Comparison of ENCODE assay signal across 25 cellular contexts in the genomic region with DNA sequence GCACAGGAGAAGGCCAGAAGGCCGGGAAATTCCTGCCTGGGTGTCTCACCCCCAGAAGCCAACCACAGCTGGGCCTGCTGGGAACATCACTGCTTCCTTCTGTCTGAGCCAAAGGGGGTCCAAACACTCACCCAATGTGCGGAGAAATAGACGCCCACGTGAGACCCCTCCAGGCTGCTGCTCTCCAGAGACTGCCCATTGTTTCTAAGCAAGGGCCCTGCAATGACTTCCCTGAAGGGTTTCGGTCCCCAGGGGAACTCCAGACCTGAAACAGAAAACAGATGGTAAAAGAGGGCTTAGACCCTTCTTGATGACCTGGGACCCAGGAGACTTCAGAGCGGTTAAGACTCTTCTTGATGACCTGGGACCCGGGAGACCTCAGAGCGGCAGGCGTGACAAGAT. TPM values are rescaled to one million over a fixed set of nuclear protein-coding genes. Genes with fewer than 3 reads are reported as not detected.
DNase-seq lines count a peak whose midpoint lies in the region; ATAC-seq and TF ChIP-seq lines count a peak whose summit lies in the region.
"Had no signal": no experiment of that assay in that cellular context is flagged by ENCODE, and none has a peak within 500 bp of the region (broad histone marks: within the 10 kb centered on the region; RNA-seq: fewer than 3 reads in every experiment).

No MANE protein-coding gene starts in this region.

- no peak overlapping the region for H3K4me2 ChIP-seq in OCI-LY7 (ENCODE audit: low read length)
- H3K4me2 ChIP-seq: neural progenitor cell had no signal

- peak overlapping the region; percentile 7 for H3K27ac Mint-ChIP-seq in progenitor cell of endocrine pancreas
- no peak overlapping the region for H3K27ac Mint-ChIP-seq in mesothelial cell of epicardium
- H3K27ac Mint-ChIP-seq in activated CD8-positive, alpha-beta T cell treated with anti-CD3 and anti-CD28 coated beads for 36 hours, result no peak overlapping the region
- H3K27ac Mint-ChIP-seq: activated naive CD8-positive, alpha-beta T cell treated with anti-CD3 and anti-CD28 coated beads, Interleukin-2, amount 50 U/mL, for 24 hours; B cell; neural progenitor cell had no signal

- no peak overlapping the region for H2AFZ ChIP-seq in OCI-LY7 (ENCODE audit: low read length)
- H2AFZ ChIP-seq: neural progenitor cell, parathyroid adenoma had no signal

- H3K4me3 Mint-ChIP-seq in progenitor cell of endocrine pancreas (ENCODE audit: low read depth) (no peak overlapping the region), mesothelial cell of epicardium (no peak overlapping the region)
- H3K4me3 Mint-ChIP-seq in activated CD8-positive, alpha-beta T cell treated with anti-CD3 and anti-CD28 coated beads for 36 hours, result no peak overlapping the region
- H3K4me3 Mint-ChIP-seq: activated naive CD8-positive, alpha-beta T cell treated with anti-CD3 and anti-CD28 coated beads, Interleukin-2, amount 50 U/mL, for 24 hours; activated T-cell treated with anti-CD3 and anti-CD28 coated beads, Interleukin-2, amount 50 U/mL, for 4 hours; B cell; neural progenitor cell had no signal

- H3K4me1 Mint-ChIP-seq in progenitor cell of endocrine pancreas (ENCODE audit: low read depth), result no peaks in the 10 kb centered on the region
- H3K4me1 Mint-ChIP-seq in mesothelial cell of epicardium, result no peaks in the 10 kb centered on the region
- no peaks in the 10 kb centered on the region for H3K4me1 Mint-ChIP-seq in activated CD8-positive, alpha-beta T cell treated with anti-CD3 and anti-CD28 coated beads for 36 hours (ENCODE audit: low read depth)
- H3K4me1 Mint-ChIP-seq: activated naive CD8-positive, alpha-beta T cell treated with anti-CD3 and anti-CD28 coated beads, Interleukin-2, amount 50 U/mL, for 24 hours; B cell had no signal

- DNase-seq in GM06990 (ENCODE audit: extremely low read depth, insufficient read length) (peak; percentile 70), GM20000 (ENCODE audit: low spot score) (peak; percentile 71), OCI-LY7 (ENCODE audit: low spot score) (peak; percentile 40), progenitor cell of endocrine pancreas (ENCODE audit: low spot score, unreplicated experiment) (no peak), mesothelial cell of epicardium (ENCODE audit: low spot score in 2 of 2, unreplicated experiment in 2 of 2) (no peak)
- no peak for DNase-seq in activated CD8-positive, alpha-beta T cell treated with anti-CD3 and anti-CD28 coated beads for 36 hours
- no peak for DNase-seq in stimulated activated CD4-positive, alpha-beta T cell treated with anti-CD3 and anti-CD28 coated beads, Interleukin-12 subunit alpha, Interleukin-12 subunit beta, amount 100 ng/mL, for 4 hours
- DNase-seq: activated CD4-positive, alpha-beta T cell treated with anti-CD3 and anti-CD28 coated beads, Interleukin-2, amount 50 U/mL, for 1 hour; activated CD4-positive, CD25-positive, alpha-beta regulatory T cell; activated naive CD4-positive, alpha-beta T cell; activated naive CD8-positive, alpha-beta T cell treated with anti-CD3 and anti-CD28 coated beads, Interleukin-2, amount 50 U/mL, for 24 hours; activated T-cell treated with anti-CD3 and anti-CD28 coated beads, Interleukin-2, amount 50 U/mL, for 4 hours; DMS153; hypothalamus; left cardiac atrium; NCI-H146; small intestine; stimulated activated naive CD8-positive, alpha-beta T cell treated with anti-CD3 and anti-CD28 coated beads, Interleukin-15, Interleukin-2, amounts not matched to agents 100 U/mL and 50 U/mL, for 24 hours had no signal

- CTCF ChIA-PET in OCI-LY7 (lab: Charles Lee; ENCODE audit: unreplicated experiment), result no interaction called here
- CTCF ChIA-PET in activated CD8-positive, alpha-beta T cell treated with anti-CD3 and anti-CD28 coated beads for 36 hours (lab: Charles Lee), result interaction anchor here (1.2 kb wide), 1 partner anchor 29 kb away, joined by 3 read pairs; no protein-coding TSS in a partner anchor

- no peak for ATAC-seq in activated CD8-positive, alpha-beta T cell treated with anti-CD3 and anti-CD28 coated beads for 36 hours
- ATAC-seq: activated naive CD8-positive, alpha-beta T cell treated with anti-CD3 and anti-CD28 coated beads, Interleukin-2, amount 50 U/mL, for 24 hours; activated T-cell treated with anti-CD3 and anti-CD28 coated beads, Interleukin-2, amount 50 U/mL, for 4 hours; gastroesophageal sphincter; HCT116; left cardiac atrium; stimulated activated naive CD8-positive, alpha-beta T cell treated with anti-CD3 and anti-CD28 coated beads, Interleukin-15, Interleukin-2, amounts not matched to agents 100 U/mL and 50 U/mL, for 24 hours had no signal

- no peak overlapping the region for H3K27ac ChIP-seq in OCI-LY7 (ENCODE audit: low read depth, low read length, poor library complexity, severe bottlenecking)
- H3K27ac ChIP-seq: cardiac muscle cell, neural progenitor cell, parathyroid adenoma, SK-N-MC had no signal

- no peaks in the 10 kb centered on the region for H3K36me3 ChIP-seq in GM06990 (ENCODE audit: control insufficient read depth, insufficient read depth, low read length)
- no peaks in the 10 kb centered on the region for H3K36me3 ChIP-seq in OCI-LY7 (ENCODE audit: insufficient read depth, low read length)
- H3K36me3 ChIP-seq: neural progenitor cell had no signal

- H3K9me3 Mint-ChIP-seq in progenitor cell of endocrine pancreas (ENCODE audit: low read depth) (no peaks in the 10 kb centered on the region), mesothelial cell of epicardium (no peaks in the 10 kb centered on the region)
- H3K9me3 Mint-ChIP-seq in activated CD8-positive, alpha-beta T cell treated with anti-CD3 and anti-CD28 coated beads for 36 hours, result no peaks in the 10 kb centered on the region
- H3K9me3 Mint-ChIP-seq: activated naive CD8-positive, alpha-beta T cell treated with anti-CD3 and anti-CD28 coated beads, Interleukin-2, amount 50 U/mL, for 24 hours; activated T-cell treated with anti-CD3 and anti-CD28 coated beads, Interleukin-2, amount 50 U/mL, for 4 hours; neural progenitor cell had no signal

- H4K20me1 ChIP-seq in OCI-LY7 (ENCODE audit: insufficient read depth, low read length), result no peaks in the 10 kb centered on the region

- intact Hi-C loops in OCI-LY7 (cut with micrococcal nuclease; ENCODE audit: unreplicated experiment), result no loop called here
- intact Hi-C loops in activated CD8-positive, alpha-beta T cell treated with anti-CD3 and anti-CD28 coated beads for 36 hours (cut with micrococcal nuclease), result no loop called here

- POLR2A ChIA-PET in OCI-LY7 (lab: Charles Lee), result no interaction called here
- POLR2A ChIA-PET in activated CD8-positive, alpha-beta T cell treated with anti-CD3 and anti-CD28 coated beads for 36 hours (lab: Charles Lee), result no interaction called here

- no peaks in the 10 kb centered on the region for H3K9me3 ChIP-seq in OCI-LY7 (ENCODE audit: low read length)
- H3K9me3 ChIP-seq: gastroesophageal sphincter had no signal

- H3K27me3 ChIP-seq in GM06990 (replicated peaks; ENCODE audit: control insufficient read depth, insufficient read depth, low read length), result no peaks in the 10 kb centered on the region
- H3K27me3 ChIP-seq: cardiac muscle cell, gastroesophageal sphincter, neural progenitor cell had no signal

- H3K4me3 ChIP-seq in GM06990 (replicated peaks; ENCODE audit: low read depth, low read length) (no peak overlapping the region), OCI-LY7 (ENCODE audit: low read depth, low read length, poor library complexity, severe bottlenecking) (no peak overlapping the region)
- H3K4me3 ChIP-seq: cardiac muscle cell, gastroesophageal sphincter, neural progenitor cell, SK-N-MC had no signal

- no peaks in the 10 kb centered on the region for H3K27me3 Mint-ChIP-seq in progenitor cell of endocrine pancreas
- no peaks in the 10 kb centered on the region for H3K27me3 Mint-ChIP-seq in mesothelial cell of epicardium (ENCODE audit: low read depth)
- H3K27me3 Mint-ChIP-seq in activated CD8-positive, alpha-beta T cell treated with anti-CD3 and anti-CD28 coated beads for 36 hours, result no peaks in the 10 kb centered on the region
- H3K27me3 Mint-ChIP-seq: activated naive CD8-positive, alpha-beta T cell treated with anti-CD3 and anti-CD28 coated beads, Interleukin-2, amount 50 U/mL, for 24 hours had no signal

- TF ChIP-seq CTCF in GM06990 (IDR thresholded peaks at IDR 0.05; ENCODE audit: insufficient read depth, low read length, poor library complexity, severe bottlenecking) (no peak), GM20000 (IDR thresholded peaks at IDR 0.05; ENCODE audit: extremely low read depth, missing control alignments) (no peak), OCI-LY7 (conservative IDR thresholded peaks at IDR 0.05; ENCODE audit: low read length) (no peak), progenitor cell of endocrine pancreas (IDR thresholded peaks at IDR 0.05; ENCODE audit: unreplicated experiment) (no peak), mesothelial cell of epicardium (IDR thresholded peaks at IDR 0.05; ENCODE audit: unreplicated experiment) (no peak)
- no peak for TF ChIP-seq CTCF in activated CD8-positive, alpha-beta T cell treated with anti-CD3 and anti-CD28 coated beads for 36 hours (IDR thresholded peaks at IDR 0.05)

- H3K36me3 Mint-ChIP-seq in progenitor cell of endocrine pancreas (ENCODE audit: insufficient read depth) (peaks cover 6% of the 10 kb centered on the region), mesothelial cell of epicardium (peaks cover 26% of the 10 kb centered on the region)
- no peaks in the 10 kb centered on the region for H3K36me3 Mint-ChIP-seq in activated CD8-positive, alpha-beta T cell treated with anti-CD3 and anti-CD28 coated beads for 36 hours (ENCODE audit: low read depth)

- no peaks in the 10 kb centered on the region for H3K9me2 ChIP-seq in OCI-LY7 (ENCODE audit: insufficient read depth, low read length)

- BruUV-seq in OCI-LY7 (replicated peaks; lab: Mats Ljungman, UMichigan), result no TSS peak

- H3K79me2 ChIP-seq in OCI-LY7 (ENCODE audit: insufficient read depth, low read depth, low read length), result no peaks in the 10 kb centered on the region
- H3K79me2 ChIP-seq: parathyroid adenoma had no signal

- no peaks in the 10 kb centered on the region for H3K4me1 ChIP-seq in OCI-LY7 (ENCODE audit: insufficient read depth, low read length, poor library complexity, severe bottlenecking)
- H3K4me1 ChIP-seq: gastroesophageal sphincter, neural progenitor cell, parathyroid adenoma had no signal

RNA-seq across cellular contexts. Expression of gene MRM3, which starts 41.3 kb away (rescaled TPM):
- 35.8 and 47.1 TPM in 2 replicates for total RNA-seq in OCI-LY7 (2014; rRNA removed; shearing (Covaris generic))
- total RNA-seq in OCI-LY7 (2022) (24.0 and 29.5 TPM in 2 replicates), progenitor cell of endocrine pancreas (14.5 and 17.9 TPM in 2 replicates), mesothelial cell of epicardium (13.5 to 18.9 TPM (median 16.5 TPM) in 3 replicates)
- 10 to 100 TPM; 35.5 to 36.2 TPM for total RNA-seq in activated CD8-positive, alpha-beta T cell treated with anti-CD3 and anti-CD28 coated beads for 36 hours

RNA-seq across cellular contexts. Expression of gene GLOD4, which starts 41.4 kb away (rescaled TPM):
- total RNA-seq in OCI-LY7 (2014; rRNA removed; shearing (Covaris generic)), result 48.4 and 80.2 TPM in 2 replicates
- total RNA-seq in OCI-LY7 (2022) (79.7 and 86.8 TPM in 2 replicates), progenitor cell of endocrine pancreas (79.9 and 109 TPM in 2 replicates), mesothelial cell of epicardium (72.1 to 77.2 TPM (median 76.9 TPM) in 3 replicates)
- total RNA-seq in activated CD8-positive, alpha-beta T cell treated with anti-CD3 and anti-CD28 coated beads for 36 hours, result 10 to 100 TPM; 47.3 to 55.2 TPM

Comparison
In these comparisons a context has a peak if more than half of its experiments do, and no peak if none do; other contexts are left out.
1. DNase-seq: peak in GM06990 (single experiment), GM20000 (single experiment) and OCI-LY7 (single experiment); none in progenitor cell of endocrine pancreas (single experiment), mesothelial cell of epicardium (0 of 2), activated CD8-positive, alpha-beta T cell treated with anti-CD3 and anti-CD28 coated beads for 36 hours (single experiment) and stimulated activated CD4-positive, alpha-beta T cell treated with anti-CD3 and anti-CD28 coated beads, Interleukin-12 subunit alpha, Interleukin-12 subunit beta, amount 100 ng/mL, for 4 hours (single experiment).